ENCODE assay signal across 17 cellular contexts in the genomic region with DNA sequence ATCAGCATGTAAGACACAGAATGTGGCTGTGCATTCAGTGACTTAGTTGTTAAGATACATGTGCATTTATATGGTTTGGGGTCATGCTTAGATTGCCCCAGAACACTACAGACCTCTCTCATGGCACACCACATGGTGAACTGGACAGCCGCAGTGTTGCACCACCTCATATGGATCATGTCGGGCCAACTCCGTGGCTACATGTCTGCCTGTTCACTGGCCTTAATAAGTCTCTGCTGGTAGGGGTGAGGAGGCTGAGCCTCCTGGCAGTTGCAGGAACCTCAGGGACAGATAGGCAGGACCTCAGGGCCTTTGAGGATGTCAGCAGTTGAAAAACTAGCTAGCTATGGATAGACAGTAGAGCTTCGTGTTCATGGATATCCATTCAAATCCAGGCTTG.
A peak's percentile ranks its signal among the peaks of the same experiment; 100 is the strongest.
DNase-seq lines count a peak whose midpoint lies in the region; ATAC-seq and TF ChIP-seq lines count a peak whose summit lies in the region.
"Had no signal": no experiment of that assay in that cellular context is flagged by ENCODE, and none has a peak within 500 bp of the region (broad histone marks: within the 10 kb centered on the region; RNA-seq: fewer than 3 reads in every experiment).

No MANE protein-coding gene starts in this region.

- H3K4me2 ChIP-seq in osteoblast (ENCODE audit: insufficient read depth, low read length), result no peak overlapping the region

- no peak overlapping the region for H2AFZ ChIP-seq in osteoblast (ENCODE audit: low read length)
- H2AFZ ChIP-seq: GM23248 had no signal

- no peaks in the 10 kb centered on the region for H3K36me3 ChIP-seq in endodermal cell (ENCODE audit: control insufficient read depth, insufficient read depth, low read length)
- no peaks in the 10 kb centered on the region for H3K36me3 ChIP-seq in vagina
- no peaks in the 10 kb centered on the region for H3K36me3 ChIP-seq in osteoblast (ENCODE audit: insufficient read depth, low read length)

- H3K36me3 Mint-ChIP-seq in T-helper 17 cell (ENCODE audit: low read depth), result no peaks in the 10 kb centered on the region
- no peaks in the 10 kb centered on the region for H3K36me3 Mint-ChIP-seq in endodermal cell (ENCODE audit: low read depth)
- H3K36me3 Mint-ChIP-seq: CD4-positive, alpha-beta memory T cell had no signal

- DNase-seq in cardiac septum (ENCODE audit: low spot score) (peak; percentile 44), left ventricle myocardium superior (no peak), T-helper 17 cell (no peak), endodermal cell (peak; percentile 20), vagina (ENCODE audit: extremely low spot score in 2 of 2) (peak; percentile 82 to 87), osteoblast (ENCODE audit: insufficient read length, low spot score, missing footprints) (no peak)
- DNase-seq: C1 segment of cervical spinal cord; Calu3; CD4-positive, alpha-beta memory T cell; COR-L47; DMS53; DMS79 treated with DMSO at 0.1 percent for 48 hours; GF-D8; GM23248; H7 had no signal

- H3K4me3 ChIP-seq in endodermal cell (ENCODE audit: low read length) (no peak overlapping the region), vagina (no peak overlapping the region), osteoblast (ENCODE audit: insufficient read depth, low read length) (no peak overlapping the region)
- H3K4me3 ChIP-seq: GM23248 had no signal

- ATAC-seq in left ventricle myocardium superior (no peak), T-helper 17 cell (no peak), HG03045 (IDR thresholded peaks at IDR 0.05; ENCODE audit: unreplicated experiment) (no peak)
- ATAC-seq: HCT116 had no signal

- H3K79me2 ChIP-seq in osteoblast (ENCODE audit: insufficient read depth, low read length), result no peaks in the 10 kb centered on the region

- H3K27me3 ChIP-seq in endodermal cell (ENCODE audit: control insufficient read depth, insufficient read depth, low read length, poor library complexity, severe bottlenecking) (no peaks in the 10 kb centered on the region), vagina (no peaks in the 10 kb centered on the region), osteoblast (ENCODE audit: insufficient read depth, low read length) (no peaks in the 10 kb centered on the region)

- no peak for TF ChIP-seq CTCF in endodermal cell (conservative IDR thresholded peaks at IDR 0.05)
- no peak for TF ChIP-seq CTCF in vagina (IDR thresholded peaks at IDR 0.05)
- no peak for TF ChIP-seq CTCF in osteoblast (IDR thresholded peaks at IDR 0.05; ENCODE audit: extremely low read depth, low read depth, low read length)

- no peak for TF ChIP-seq POLR2A in vagina (IDR thresholded peaks at IDR 0.05)

- no peaks in the 10 kb centered on the region for H3K27me3 Mint-ChIP-seq in T-helper 17 cell
- no peaks in the 10 kb centered on the region for H3K27me3 Mint-ChIP-seq in endodermal cell (ENCODE audit: insufficient read depth)

- H3K27ac ChIP-seq in endodermal cell (ENCODE audit: low read depth, low read length), result no peak overlapping the region
- no peak overlapping the region for H3K27ac ChIP-seq in vagina
- H3K27ac ChIP-seq in osteoblast (ENCODE audit: low read depth, low read length), result no peak overlapping the region
- H3K27ac ChIP-seq: GM23248 had no signal

- H3K9me3 ChIP-seq in T-helper 17 cell (ENCODE audit: control insufficient read depth, low read length, poor library complexity, severe bottlenecking), result no peaks in the 10 kb centered on the region
- no peaks in the 10 kb centered on the region for H3K9me3 ChIP-seq in endodermal cell (ENCODE audit: control insufficient read depth, low read length)
- no peaks in the 10 kb centered on the region for H3K9me3 ChIP-seq in vagina
- H3K9me3 ChIP-seq in osteoblast (ENCODE audit: low read depth, low read length), result no peaks in the 10 kb centered on the region

- peaks cover 40% of the 10 kb centered on the region for H3K4me1 Mint-ChIP-seq in T-helper 17 cell
- peaks cover 2% of the 10 kb centered on the region for H3K4me1 Mint-ChIP-seq in endodermal cell

- H3K27ac Mint-ChIP-seq in T-helper 17 cell, result peak overlapping the region; percentile 60
- H3K27ac Mint-ChIP-seq in endodermal cell, result no peak overlapping the region
- H3K27ac Mint-ChIP-seq: CD4-positive, alpha-beta memory T cell had no signal

- 88 to 91% methylated on average over 1 to 4 of the region's 4 CpGs for WGBS in endodermal cell (ENCODE audit: insufficient coverage in 1 of 2, insufficient read length in 1 of 2), 2 experiments

- H3K9ac ChIP-seq in endodermal cell (ENCODE audit: extremely low read depth, low read length, poor library complexity, severe bottlenecking), result no peak overlapping the region
- H3K9ac ChIP-seq: GM23248 had no signal

- intact Hi-C loops in cardiac septum (cut with DNase I) (no loop called here), left ventricle myocardium superior (cut with micrococcal nuclease) (no loop called here), vagina (cut with DNase I) (no loop called here)

- H3K9me3 Mint-ChIP-seq in endodermal cell, result no peaks in the 10 kb centered on the region

- H3K4me3 Mint-ChIP-seq in T-helper 17 cell (no peak overlapping the region), endodermal cell (no peak overlapping the region)
- H3K4me3 Mint-ChIP-seq: CD4-positive, alpha-beta memory T cell had no signal

- no peaks in the 10 kb centered on the region for H4K20me1 ChIP-seq in osteoblast (ENCODE audit: insufficient read depth, low read length)

- H3K4me1 ChIP-seq in endodermal cell (ENCODE audit: control insufficient read depth, insufficient read depth, low read length), result no peaks in the 10 kb centered on the region
- peaks cover 5% of the 10 kb centered on the region for H3K4me1 ChIP-seq in vagina
- no peaks in the 10 kb centered on the region for H3K4me1 ChIP-seq in osteoblast (ENCODE audit: insufficient read depth, low read length)

Comparison
In these comparisons a context has a peak if more than half of its experiments do, and no peak if none do; other contexts are left out.
1. DNase-seq: peak in cardiac septum (single experiment), endodermal cell (single experiment) and vagina (2 of 2); none in left ventricle myocardium superior (single experiment), T-helper 17 cell (0 of 3) and osteoblast (single experiment).